1 cellular context compared by ENCODE assay signal in the genomic region with DNA sequence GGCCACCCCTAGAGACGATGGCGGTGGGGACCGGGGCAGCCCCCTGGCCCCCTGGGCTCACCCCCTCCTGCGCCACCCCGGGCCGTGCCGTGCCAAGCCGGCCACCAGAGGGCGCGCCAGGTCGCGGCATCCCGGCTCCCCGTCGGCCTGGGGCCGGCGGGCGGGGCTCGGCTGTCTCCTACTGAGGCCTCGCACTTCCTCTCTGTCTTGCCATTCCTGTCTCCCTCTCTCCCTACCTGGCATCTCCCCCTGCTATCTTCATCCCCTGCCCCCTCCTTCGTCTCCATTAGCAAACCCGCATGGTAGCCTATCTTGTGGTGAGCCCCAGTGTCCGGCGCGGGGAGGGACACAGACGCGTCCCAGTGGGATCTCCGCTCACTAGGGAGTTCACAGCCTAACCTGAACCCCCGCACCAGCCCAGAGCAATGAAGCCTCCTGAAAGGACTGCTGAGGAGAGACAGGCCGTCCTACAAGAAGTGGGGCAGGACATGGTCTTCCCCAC.
TF ChIP-seq lines count a peak whose summit lies in the region.

No MANE protein-coding gene starts in this region.

TF ChIP-seq in IMR-90, 13 proteins besides CTCF, POLR2A, EP300 and RAD21 (continued from another document):
- TF ChIP-seq, protein P1, sequence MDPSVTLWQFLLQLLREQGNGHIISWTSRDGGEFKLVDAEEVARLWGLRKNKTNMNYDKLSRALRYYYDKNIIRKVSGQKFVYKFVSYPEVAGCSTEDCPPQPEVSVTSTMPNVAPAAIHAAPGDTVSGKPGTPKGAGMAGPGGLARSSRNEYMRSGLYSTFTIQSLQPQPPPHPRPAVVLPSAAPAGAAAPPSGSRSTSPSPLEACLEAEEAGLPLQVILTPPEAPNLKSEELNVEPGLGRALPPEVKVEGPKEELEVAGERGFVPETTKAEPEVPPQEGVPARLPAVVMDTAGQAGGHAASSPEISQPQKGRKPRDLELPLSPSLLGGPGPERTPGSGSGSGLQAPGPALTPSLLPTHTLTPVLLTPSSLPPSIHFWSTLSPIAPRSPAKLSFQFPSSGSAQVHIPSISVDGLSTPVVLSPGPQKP (IDR thresholded peaks at IDR 0.05; ENCODE audit: borderline replicate concordance, low read depth, low read length), result no peak
- peak; percentile 93 for TF ChIP-seq SMC3 (IDR thresholded peaks at IDR 0.05; ENCODE audit: low read depth, low read length)
- no peak for TF ChIP-seq CEBPB (IDR thresholded peaks at IDR 0.05; ENCODE audit: low read depth, low read length)
- TF ChIP-seq MAFK (IDR thresholded peaks at IDR 0.05; ENCODE audit: low read depth, low read length), result no peak
